1 cellular context compared by ENCODE assay signal in the genomic region with DNA sequence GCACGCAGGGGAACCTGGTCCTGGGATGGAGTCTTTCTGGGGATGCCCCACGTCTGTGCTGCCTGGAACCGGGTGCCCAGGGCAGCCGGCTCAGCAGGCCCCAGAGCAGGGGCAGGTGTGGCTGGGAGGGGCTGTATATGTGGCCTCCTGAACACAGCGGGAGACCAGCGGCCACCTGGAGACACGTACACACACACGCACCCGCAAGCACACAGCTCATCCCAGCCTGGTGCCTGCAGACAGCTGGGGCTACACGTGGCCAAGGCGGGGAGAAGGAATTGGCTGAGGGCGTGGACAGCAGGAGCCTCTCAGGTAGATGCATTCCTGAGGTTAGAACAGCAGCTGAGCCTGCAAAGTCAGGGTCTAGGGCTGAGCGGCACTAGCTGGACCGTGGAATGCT.
TF ChIP-seq lines count a peak whose summit lies in the region.

No MANE protein-coding gene starts in this region.

TF ChIP-seq in A549, 52 proteins besides CTCF, POLR2A, EP300 and RAD21 (continued from another document):
- TF ChIP-seq, protein P1, sequence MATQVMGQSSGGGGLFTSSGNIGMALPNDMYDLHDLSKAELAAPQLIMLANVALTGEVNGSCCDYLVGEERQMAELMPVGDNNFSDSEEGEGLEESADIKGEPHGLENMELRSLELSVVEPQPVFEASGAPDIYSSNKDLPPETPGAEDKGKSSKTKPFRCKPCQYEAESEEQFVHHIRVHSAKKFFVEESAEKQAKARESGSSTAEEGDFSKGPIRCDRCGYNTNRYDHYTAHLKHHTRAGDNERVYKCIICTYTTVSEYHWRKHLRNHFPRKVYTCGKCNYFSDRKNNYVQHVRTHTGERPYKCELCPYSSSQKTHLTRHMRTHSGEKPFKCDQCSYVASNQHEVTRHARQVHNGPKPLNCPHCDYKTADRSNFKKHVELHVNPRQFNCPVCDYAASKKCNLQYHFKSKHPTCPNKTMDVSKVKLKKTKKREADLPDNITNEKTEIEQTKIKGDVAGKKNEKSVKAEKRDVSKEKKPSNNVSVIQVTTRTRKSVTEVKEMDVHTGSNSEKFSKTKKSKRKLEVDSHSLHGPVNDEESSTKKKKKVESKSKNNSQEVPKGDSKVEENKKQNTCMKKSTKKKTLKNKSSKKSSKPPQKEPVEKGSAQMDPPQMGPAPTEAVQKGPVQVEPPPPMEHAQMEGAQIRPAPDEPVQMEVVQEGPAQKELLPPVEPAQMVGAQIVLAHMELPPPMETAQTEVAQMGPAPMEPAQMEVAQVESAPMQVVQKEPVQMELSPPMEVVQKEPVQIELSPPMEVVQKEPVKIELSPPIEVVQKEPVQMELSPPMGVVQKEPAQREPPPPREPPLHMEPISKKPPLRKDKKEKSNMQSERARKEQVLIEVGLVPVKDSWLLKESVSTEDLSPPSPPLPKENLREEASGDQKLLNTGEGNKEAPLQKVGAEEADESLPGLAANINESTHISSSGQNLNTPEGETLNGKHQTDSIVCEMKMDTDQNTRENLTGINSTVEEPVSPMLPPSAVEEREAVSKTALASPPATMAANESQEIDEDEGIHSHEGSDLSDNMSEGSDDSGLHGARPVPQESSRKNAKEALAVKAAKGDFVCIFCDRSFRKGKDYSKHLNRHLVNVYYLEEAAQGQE (IDR thresholded peaks at IDR 0.05) = no peak
- TF ChIP-seq POLR2AphosphoS2 (conservative IDR thresholded peaks at IDR 0.05; ENCODE audit: low read length) = no peak
- no peak for TF ChIP-seq PBX3 (IDR thresholded peaks at IDR 0.05)
- no peak for TF ChIP-seq MAX (IDR thresholded peaks at IDR 0.05)
